Comparison of ENCODE assay signal across 20 cellular contexts in the genomic region with DNA sequence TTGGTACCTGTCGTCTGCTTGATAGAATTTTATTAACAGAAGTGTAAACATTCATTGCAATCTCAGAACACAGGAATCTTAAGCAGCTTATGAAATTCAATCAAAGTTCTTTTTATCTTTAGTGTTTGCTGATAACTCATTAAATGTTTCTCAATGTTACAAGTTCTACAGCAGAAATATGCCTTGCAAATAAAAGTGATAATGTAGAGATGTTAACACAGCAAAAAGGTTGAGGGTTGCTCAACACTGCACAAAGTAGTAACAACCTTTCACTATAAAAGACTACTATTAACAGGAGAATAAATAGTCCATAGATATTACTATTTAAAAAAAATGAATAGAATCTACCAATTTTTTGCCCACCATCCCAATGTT.
"Had no signal": no experiment of that assay in that cellular context is flagged by ENCODE, and none has a peak within 500 bp of the region (broad histone marks: within the 10 kb centered on the region; RNA-seq: fewer than 3 reads in every experiment).

No MANE protein-coding gene starts in this region.

- H3K4me3 ChIP-seq: K562 had no signal

- H3K9me3 ChIP-seq: SK-N-SH had no signal

- H3K27ac ChIP-seq: HL-60, KMS-11 had no signal

- FAIRE-seq: HTR-8/SVneo, K562, RCC 7860 had no signal

- DNase-seq: Kasumi-1, MM.1S, NCI-H1092 treated with DMSO at 0.1 percent for 48 hours, NCI-H1436, NCI-H187, NCI-H2029, NCI-H2081 treated with DMSO at 0.1 percent for 48 hours, NCI-H2171 treated with DMSO at 0.1 percent for 48 hours, NCI-H524 treated with DMSO at 0.1 percent for 48 hours, NCI-H69, NCI-H774, RPMI8226, SHP77, SK-N-SH, SW 1271 had no signal

- H3K9ac ChIP-seq: KMS-11, SK-N-SH had no signal
